In the genomic region with DNA sequence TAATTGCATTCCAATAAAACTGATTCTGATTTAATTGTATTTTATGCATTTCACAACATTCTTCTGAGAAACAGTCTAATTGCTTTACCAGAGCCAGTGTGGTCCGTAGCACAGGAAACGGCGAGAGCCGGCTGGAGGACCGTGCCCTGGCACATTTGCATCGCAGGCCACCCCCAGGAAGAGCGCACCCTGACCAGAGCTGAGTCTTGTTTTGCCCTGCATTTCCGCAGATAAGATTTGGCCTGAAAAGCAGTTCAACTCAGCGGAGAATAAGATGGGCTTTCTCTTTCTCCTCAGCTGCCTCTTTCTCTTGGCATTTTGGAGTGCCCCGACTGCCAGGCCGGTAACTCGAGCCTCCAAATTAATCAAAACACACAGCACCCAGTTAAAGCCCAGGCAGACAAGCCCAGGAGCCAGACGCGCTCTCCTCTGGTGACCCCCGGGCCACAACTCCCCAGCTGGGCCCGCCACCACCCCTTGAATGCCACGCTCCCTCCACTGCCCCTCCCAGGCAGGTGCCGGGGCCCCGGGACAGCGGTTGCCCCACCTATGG, we compare ENCODE assay signal across 9 cellular contexts. TPM values are rescaled to one million over a fixed set of nuclear protein-coding genes. Genes with fewer than 3 reads are reported as not detected.
DNase-seq lines count a peak whose midpoint lies in the region; ATAC-seq, FAIRE-seq and TF ChIP-seq lines count a peak whose summit lies in the region.
"Had no signal": no experiment of that assay in that cellular context is flagged by ENCODE, and none has a peak within 500 bp of the region (broad histone marks: within the 10 kb centered on the region; RNA-seq: fewer than 3 reads in every experiment).

No MANE protein-coding gene starts in this region.

- no peaks in the 10 kb centered on the region for H3K79me1 ChIP-seq in H1 (ENCODE audit: low read depth, low read length)

- peak overlapping the region; percentile 68 for H3K4me2 ChIP-seq in Karpas-422 (ENCODE audit: low read depth, low read length, poor library complexity, severe bottlenecking)
- H3K4me2 ChIP-seq in H1 (ENCODE audit: insufficient read depth in 1 of 2, low read depth in 2 of 2, low read length in 2 of 2): peak overlapping the region; percentile 54 to 91

- H4K91ac ChIP-seq in H1 (replicated peaks; ENCODE audit: insufficient read length, low read length): no peak overlapping the region

- H3K9me3 ChIP-seq in Karpas-422 (ENCODE audit: low read length) (no peaks in the 10 kb centered on the region), H1 (ENCODE audit: insufficient read depth in 2 of 2, low read depth in 1 of 2, low read length in 1 of 2) (no peaks in the 10 kb centered on the region)

- H3K4me1 Mint-ChIP-seq in naive thymus-derived CD8-positive, alpha-beta T cell: peaks cover 0 to 13% (median 5%) of the 10 kb centered on the region in 4 donors

- H2BK120ac ChIP-seq in H1 (replicated peaks; ENCODE audit: low read depth, low read length): no peak overlapping the region

- TF ChIP-seq EP300 in H1 (IDR thresholded peaks at IDR 0.05; ENCODE audit: borderline replicate concordance in 1 of 2, low read depth in 2 of 2, low read length in 2 of 2): no peak

- TF ChIP-seq CTCF in H1 (IDR thresholded peaks at IDR 0.05; ENCODE audit: control extremely low read depth in 1 of 3, insufficient read depth in 1 of 3, low read depth in 1 of 3, low read length in 3 of 3): no peak

- no peak overlapping the region for H3K4ac ChIP-seq in H1 (replicated peaks; ENCODE audit: insufficient read length, low read depth, low read length)

- peak overlapping the region; percentile 33 to 78 (median 67) for H3K4me3 Mint-ChIP-seq in naive thymus-derived CD8-positive, alpha-beta T cell

- H2AK5ac ChIP-seq in H1 (ENCODE audit: low read depth, low read length): no peak overlapping the region

- H3K4me1 ChIP-seq in Karpas-422 (ENCODE audit: low read length): peaks cover 22% of the 10 kb centered on the region
- H3K4me1 ChIP-seq in H1 (replicated peaks in 1 of 4; ENCODE audit: control insufficient read depth in 3 of 4, insufficient read depth in 4 of 4, low read length in 3 of 4): peaks cover 0 to 4% (median under 1%) of the 10 kb centered on the region in 4 experiments; a peak in 2 of 7 replicates

- no peak overlapping the region for H3K14ac ChIP-seq in H1 (ENCODE audit: insufficient read length)

- H4K8ac ChIP-seq in H1 (ENCODE audit: extremely low read depth, insufficient read depth, low read length): no peak overlapping the region

- H3K9ac ChIP-seq in Karpas-422 (ENCODE audit: low read length): peak overlapping the region; percentile 46
- H3K9ac ChIP-seq in H1 (replicated peaks in 1 of 4; ENCODE audit: extremely low read depth in 1 of 4, low read depth in 3 of 4, low read length in 3 of 4): no peak overlapping the region

- no peak for TF ChIP-seq POLR2A in H1 (IDR thresholded peaks at IDR 0.05; ENCODE audit: control extremely low read depth in 1 of 2, low read depth in 2 of 2, low read length in 2 of 2)

- 6% methylated on average over 17 of the region's 20 CpGs; no CpG with 5 or more reads in 1 of the 2 experiments for WGBS in H1 (ENCODE audit: extremely low coverage in 1 of 2, insufficient coverage in 1 of 2, insufficient read length in 1 of 2, insufficient replicate concordance in 2 of 2, low coverage in 1 of 2, low lambda C conversion rate in 2 of 2, missing lambda C conversion rate in 1 of 2), 2 experiments

- peaks cover 39 to 82% (median 54%) of the 10 kb centered on the region in 5 donors for H3K27me3 Mint-ChIP-seq in naive thymus-derived CD8-positive, alpha-beta T cell

- no peak for TF ChIP-seq RAD21 in H1 (IDR thresholded peaks at IDR 0.05 in 1 of 2, conservative IDR thresholded peaks at IDR 0.05 in 1 of 2; ENCODE audit: low read depth in 2 of 2, low read length in 2 of 2)

- POLR2A ChIA-PET in H1 (lab: Charles Lee; ENCODE audit: partially characterized antibody): interaction anchor here (0.5 kb wide), 1 partner anchor 22 kb away, joined by 3 read pairs; no protein-coding TSS in a partner anchor
- POLR2A ChIA-PET in naive thymus-derived CD8-positive, alpha-beta T cell (lab: Charles Lee): no interaction called here

- CTCF ChIA-PET in H1 (lab: Charles Lee; ENCODE audit: partially characterized antibody): interaction anchor here (0.7 to 1.0 kb wide), 2 partner anchors 22 to 28 kb away, joined by 3 to 4 read pairs; no protein-coding TSS in a partner anchor

- DNase-seq in DMS 273 (lab: John Stamatoyannopoulos, UW; ENCODE audit: unreplicated experiment): peak; percentile 57
- DNase-seq in DMS 273 treated with DMSO at 0.1 percent for 48 hours (lab: John Stamatoyannopoulos, UW): no peak
- no peak for DNase-seq in Karpas-422
- no peak for DNase-seq in H1 (ENCODE audit: low read depth in 1 of 2, low spot score in 2 of 2)
- DNase-seq in naive thymus-derived CD8-positive, alpha-beta T cell: no peak
- DNase-seq in NCI-H2171 (lab: John Stamatoyannopoulos, UW): no peak
- no peak for DNase-seq in LoVo (ENCODE audit: low spot score)

- peaks cover 0 to 4% (median 0%) of the 10 kb centered on the region in 3 donors for H3K36me3 Mint-ChIP-seq in naive thymus-derived CD8-positive, alpha-beta T cell

- H3K18ac ChIP-seq in H1 (ENCODE audit: extremely low read depth, low read length): no peak overlapping the region

- no peak overlapping the region for H3K23ac ChIP-seq in H1 (ENCODE audit: insufficient read length)

- no peak for FAIRE-seq in H1 (lab: Jason Lieb, UNC)
- FAIRE-seq: A204.1 had no signal

- H2AFZ ChIP-seq in Karpas-422 (ENCODE audit: low read length): no peak overlapping the region; the same call in 1 of the 2 replicates
- H2AFZ ChIP-seq in H1 (ENCODE audit: low read length): peak overlapping the region; percentile 93

- no peak overlapping the region for H3K27ac ChIP-seq in Karpas-422 (ENCODE audit: low read length)
- no peak overlapping the region for H3K27ac ChIP-seq in H1 (ENCODE audit: low read depth, low read length)

- no peak overlapping the region for H2BK5ac ChIP-seq in H1 (ENCODE audit: low read depth, low read length)

- no peaks in the 10 kb centered on the region; the same call in 1 of the 2 replicates for H3K9me2 ChIP-seq in Karpas-422 (replicated peaks; ENCODE audit: insufficient read depth, low read length)

- H4K5ac ChIP-seq in H1 (ENCODE audit: insufficient read length, low read depth, low read length): no peak overlapping the region

- no peaks in the 10 kb centered on the region for H3K79me2 ChIP-seq in Karpas-422 (ENCODE audit: low read length)
- no peaks in the 10 kb centered on the region for H3K79me2 ChIP-seq in H1 (ENCODE audit: control insufficient read depth in 1 of 2, insufficient read depth in 2 of 2, low read length in 2 of 2)

- H3K9me3 Mint-ChIP-seq in naive thymus-derived CD8-positive, alpha-beta T cell: peaks cover 0 to 10% (median 3%) of the 10 kb centered on the region in 9 donors

- ATAC-seq in GM21717 (IDR thresholded peaks at IDR 0.05; ENCODE audit: unreplicated experiment): peak; percentile 71
- no peak for ATAC-seq in naive thymus-derived CD8-positive, alpha-beta T cell

- no peak overlapping the region for H2BK12ac ChIP-seq in H1 (ENCODE audit: low read depth, low read length)

- no peaks in the 10 kb centered on the region for H3K27me3 ChIP-seq in Karpas-422 (ENCODE audit: low read length)
- peaks cover 5 to 33% (median 22%) of the 10 kb centered on the region in 4 experiments for H3K27me3 ChIP-seq in H1 (replicated peaks in 1 of 4; ENCODE audit: control insufficient read depth in 3 of 4, extremely low read depth in 1 of 4, insufficient read depth in 3 of 4, low read length in 3 of 4)

- H4K20me1 ChIP-seq in Karpas-422 (ENCODE audit: insufficient read depth, low read depth, low read length) (no peaks in the 10 kb centered on the region), H1 (replicated peaks in 1 of 2; ENCODE audit: control insufficient read depth in 1 of 2, insufficient read depth in 2 of 2, low read length in 2 of 2) (peaks cover 0 to 5% of the 10 kb centered on the region in 2 experiments)

- no peak overlapping the region for H2BK20ac ChIP-seq in H1 (ENCODE audit: low read length)

- H3K56ac ChIP-seq in H1 (replicated peaks; ENCODE audit: insufficient read length, low read depth, low read length): no peak overlapping the region

- H2BK15ac ChIP-seq in H1 (ENCODE audit: low read length): no peak overlapping the region

- H3K36me3 ChIP-seq in Karpas-422 (ENCODE audit: insufficient read depth, low read length) (no peaks in the 10 kb centered on the region), H1 (ENCODE audit: control insufficient read depth in 2 of 4, insufficient read depth in 4 of 4, low read length in 3 of 4) (no peaks in the 10 kb centered on the region)

- no peak overlapping the region for H3K27ac Mint-ChIP-seq in naive thymus-derived CD8-positive, alpha-beta T cell

- H3K23me2 ChIP-seq in H1 (ENCODE audit: low read depth, low read length): peaks cover 15% of the 10 kb centered on the region; the same call in 1 of the 2 replicates

- H3K4me3 ChIP-seq in Karpas-422 (ENCODE audit: low read length): peak overlapping the region; percentile 64
- peak overlapping the region; percentile 37 to 77 (median 54) for H3K4me3 ChIP-seq in H1 (ENCODE audit: extremely low read depth in 1 of 4, insufficient read depth in 2 of 4, low read depth in 3 of 4, low read length in 4 of 4)

RNA-seq across cellular contexts. Expression of gene COL4A4, which starts 0.5 kb away (rescaled TPM):
- 0.41 and 0.72 TPM in 2 replicates for total RNA-seq in Karpas-422 (2014; rRNA removed; shearing (Covaris generic); ENCODE audit: low replicate concordance)
- 0.67 and 1.7 TPM in 2 replicates for total RNA-seq in H1 (2021; fragmentation: NEBNext Ultra II Directional; extraction: Animal tissue kit (Norgen Biotek cat#: 25700))
- 0.33 TPM in 2 replicates for polyA plus RNA-seq in H1 (2011; rRNA removed)
- 0.39 TPM for polyA plus RNA-seq in H1 (2011; cell fraction: cytosol; rRNA removed)
- 1.9 TPM for polyA plus RNA-seq in H1 (2011; cell fraction: nucleus; rRNA removed)
- polyA plus RNA-seq in H1 (2012, experiment 1 of 2): 0.32 to 0.44 TPM (median 0.41 TPM) in 4 replicates
- 0.13 TPM for polyA plus RNA-seq in H1 (2012, experiment 2 of 2)
- polyA plus RNA-seq in H1 (2013, experiment 1 of 2): 0.99 TPM
- 0.87 TPM for polyA plus RNA-seq in H1 (2013, experiment 2 of 2)
- 0.50 and 0.59 TPM in 2 replicates for polyA minus RNA-seq in H1 (2011; rRNA and poly(A)+ RNA removed)
- polyA minus RNA-seq in H1 (2011; cell fraction: cytosol; rRNA and poly(A)+ RNA removed): 0.22 TPM
- 0.80 TPM for polyA minus RNA-seq in H1 (2011; cell fraction: nucleus; rRNA and poly(A)+ RNA removed)
- under 1 TPM; 0.10 to 0.16 TPM for total RNA-seq in naive thymus-derived CD8-positive, alpha-beta T cell
- under 1 TPM; 0.02 to 0.05 (median 0.05) TPM for polyA plus RNA-seq in naive thymus-derived CD8-positive, alpha-beta T cell

RNA-seq across cellular contexts. Expression of gene COL4A3, which starts 0.9 kb away (rescaled TPM):
- 0.04 and 0.60 TPM in 2 replicates for total RNA-seq in Karpas-422 (2014; rRNA removed; shearing (Covaris generic); ENCODE audit: low replicate concordance)
- 0.17 and 0.34 TPM in 2 replicates for total RNA-seq in H1 (2021; fragmentation: NEBNext Ultra II Directional; extraction: Animal tissue kit (Norgen Biotek cat#: 25700))
- 0.12 and 0.28 TPM in 2 replicates for polyA plus RNA-seq in H1 (2011; rRNA removed)
- 0.22 TPM for polyA plus RNA-seq in H1 (2011; cell fraction: cytosol; rRNA removed)
- 1.2 TPM for polyA plus RNA-seq in H1 (2011; cell fraction: nucleus; rRNA removed)
- polyA plus RNA-seq in H1 (2012, experiment 1 of 2): 0.08 to 0.54 TPM (median 0.29 TPM) in 4 replicates
- polyA plus RNA-seq in H1 (2012, experiment 2 of 2): 0.05 TPM
- polyA plus RNA-seq in H1 (2013, experiment 1 of 2): 0.41 TPM
- polyA plus RNA-seq in H1 (2013, experiment 2 of 2): 0.31 TPM
- 0.19 and 0.90 TPM in 2 replicates for polyA minus RNA-seq in H1 (2011; rRNA and poly(A)+ RNA removed)
- polyA minus RNA-seq in H1 (2011; cell fraction: cytosol; rRNA and poly(A)+ RNA removed): 0.29 TPM
- polyA minus RNA-seq in H1 (2011; cell fraction: nucleus; rRNA and poly(A)+ RNA removed): 1.6 TPM
- total RNA-seq in naive thymus-derived CD8-positive, alpha-beta T cell: under 1 TPM; 0.16 to 0.83 TPM
- polyA plus RNA-seq in naive thymus-derived CD8-positive, alpha-beta T cell: not detected
